Comparison of ENCODE assay signal across 8 cellular contexts in genomic region chr11:71927813-71928738, GRCh38. TPM values are rescaled to one million over a fixed set of nuclear protein-coding genes. Genes with fewer than 3 reads are reported as not detected.
DNase-seq lines count a peak whose midpoint lies in the region; ATAC-seq and TF ChIP-seq lines count a peak whose summit lies in the region.

TSS of gene XNDC1N (minus strand) at chr11:71928594. CDS start at chr11:71923353, 5,241 bp downstream.

- H3K9me3 ChIP-seq in duodenal mucosa (ENCODE audit: control insufficient read depth in 1 of 2, low read length in 2 of 2) (no peaks in the 10 kb centered on the region), lung (ENCODE audit: control insufficient read depth in 2 of 2, insufficient read depth in 1 of 2, low read length in 1 of 2) (no peaks in the 10 kb centered on the region)

- H3K4me1 Mint-ChIP-seq in CD14-positive monocyte, result peaks cover 23% of the 10 kb centered on the region

- no peak for TF ChIP-seq CTCF in CD14-positive monocyte (IDR thresholded peaks at IDR 0.05)
- no peak for TF ChIP-seq CTCF in lung (IDR thresholded peaks at IDR 0.05; ENCODE audit: control extremely low read depth, extremely low read depth)

- H3K9ac ChIP-seq in duodenal mucosa (ENCODE audit: low read depth in 1 of 2, low read length in 2 of 2), result peak within 1 kb of the TSS; percentile 73 to 84

- peaks cover 26 to 35% of the 10 kb centered on the region in 2 donors for H3K4me1 ChIP-seq in duodenal mucosa (ENCODE audit: control insufficient read depth in 1 of 2, insufficient read depth in 2 of 2, low read length in 2 of 2)
- peaks cover 10% of the 10 kb centered on the region in 2 donors for H3K4me1 ChIP-seq in lung (ENCODE audit: control insufficient read depth in 2 of 2, insufficient read depth in 2 of 2, low read length in 2 of 2)

- WGBS in lung, 2 donors, result 0 to 1% methylated on average over 41 of the region's 41 CpGs

- H3K27ac ChIP-seq in duodenal mucosa (ENCODE audit: low read depth, low read length), result peak within 1 kb of the TSS; percentile 72
- H3K27ac ChIP-seq in lung (ENCODE audit: low read depth in 1 of 2, low read length in 1 of 2), result peak within 1 kb of the TSS; percentile 79 to 91

- peaks cover 0 to 8% (median 3%) of the 10 kb centered on the region in 7 donors for H3K9me3 Mint-ChIP-seq in CD14-positive monocyte

- H3K4me3 ChIP-seq in duodenal mucosa (ENCODE audit: low read depth in 1 of 2, low read length in 2 of 2), result peak within 1 kb of the TSS; percentile 95 to 97
- peak within 1 kb of the TSS; percentile 86 for H3K4me3 ChIP-seq in lung

- H3K36me3 ChIP-seq in duodenal mucosa (ENCODE audit: control insufficient read depth in 1 of 2, insufficient read depth in 2 of 2, low read length in 2 of 2) (peaks cover 0 to 2% of the 10 kb centered on the region in 2 donors), lung (ENCODE audit: control insufficient read depth in 2 of 2, insufficient read depth in 2 of 2, low read length in 2 of 2) (no peaks in the 10 kb centered on the region)

- H3K27ac Mint-ChIP-seq in CD14-positive monocyte, result peak within 1 kb of the TSS; percentile 92 to 98 (median 93)

- H3K27me3 ChIP-seq in duodenal mucosa (ENCODE audit: control insufficient read depth in 1 of 2, insufficient read depth in 2 of 2, low read length in 2 of 2) (no peaks in the 10 kb centered on the region), lung (ENCODE audit: control insufficient read depth, insufficient read depth) (no peaks in the 10 kb centered on the region)

- H3K4me3 Mint-ChIP-seq in CD14-positive monocyte, result peak within 1 kb of the TSS; percentile 97 to 98

- peak; percentile 74 for ATAC-seq in HG03439 (IDR thresholded peaks at IDR 0.05; ENCODE audit: unreplicated experiment)
- peak; percentile 93 for ATAC-seq in lung (ENCODE audit: insufficient read depth, low FRiP score)

- DNase-seq in CD14-positive monocyte (ENCODE audit: low spot score) (peak; percentile 68), GM19240 (ENCODE audit: insufficient read length, low spot score) (peak; percentile 60), NCI-H446 treated with DMSO at 0.1 percent for 48 hours (lab: John Stamatoyannopoulos, UW) (peak; percentile 88), lung (ENCODE audit: low spot score) (peak; percentile 85)
- peak; percentile 81 for DNase-seq in activated CD4-positive, alpha-beta T cell treated with anti-CD3 and anti-CD28 coated beads for 48 hours
- peak; percentile 55 for DNase-seq in stimulated activated CD8-positive, alpha-beta memory T cell treated with anti-CD3 and anti-CD28 coated beads, Interleukin-12 subunit alpha, Interleukin-12 subunit beta, amount 100 ng/mL, for 24 hours (ENCODE audit: extremely low read depth)

- intact Hi-C loops in CD14-positive monocyte (cut with micrococcal nuclease), result no loop called here

- H3K27me3 Mint-ChIP-seq in CD14-positive monocyte (ENCODE audit: low read depth in 3 of 3), result peaks cover 0 to 1% (median 0%) of the 10 kb centered on the region in 3 donors

- H3K36me3 Mint-ChIP-seq in CD14-positive monocyte, result peaks cover 5 to 10% of the 10 kb centered on the region in 2 donors

RNA-seq across cellular contexts. Expression of gene XNDC1N, which starts in this region (rescaled TPM):
- polyA plus RNA-seq in CD14-positive monocyte, result under 1 TPM; 0.80 to 0.99 TPM
- 10 to 100 TPM in 1 of 2 donors, 1 to 10 TPM in 1; 7.0 to 20.4 TPM for total RNA-seq in lung
- polyA plus RNA-seq in lung, result 1 to 10 TPM; 2.0 to 2.1 TPM

Comparison
In these comparisons a context has a peak if more than half of its experiments do, and no peak if none do; other contexts are left out.
1. Peak in every context shown above with its lines: DNase-seq, ATAC-seq, H3K4me3 ChIP-seq and H3K27ac ChIP-seq.
2. Peak in DNase-seq in CD14-positive monocyte; RNA of the gene not detected or under 1 TPM.